ENCODE assay signal across 16 cellular contexts in the genomic region with DNA sequence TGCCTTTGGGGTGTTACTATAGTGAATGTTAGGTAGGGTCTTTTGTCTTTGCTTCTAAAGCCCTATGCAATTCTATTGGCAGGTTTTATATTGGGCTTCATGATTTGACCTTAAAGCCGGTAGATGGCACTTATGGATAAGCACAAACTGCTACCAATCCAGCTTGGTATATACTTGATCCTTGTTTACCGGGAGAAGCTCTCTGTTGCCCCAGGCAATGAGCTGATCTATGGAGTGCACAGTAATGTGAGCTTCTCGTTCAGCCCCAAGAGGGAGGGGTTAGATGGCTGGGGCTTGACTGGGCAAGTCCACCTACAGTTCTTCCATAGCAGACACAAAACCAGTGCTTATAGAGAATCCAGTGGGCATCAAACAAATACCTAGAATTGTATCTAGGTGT.
A peak's percentile ranks its signal among the peaks of the same experiment; 100 is the strongest.
DNase-seq lines count a peak whose midpoint lies in the region; ATAC-seq and TF ChIP-seq lines count a peak whose summit lies in the region.
"Had no signal": no experiment of that assay in that cellular context is flagged by ENCODE, and none has a peak within 500 bp of the region (broad histone marks: within the 10 kb centered on the region; RNA-seq: fewer than 3 reads in every experiment).

No MANE protein-coding gene starts in this region.

- DNase-seq in DMS153 (lab: John Stamatoyannopoulos, UW) (peak; percentile 57), NCI-H748 (lab: John Stamatoyannopoulos, UW; ENCODE audit: unreplicated experiment) (peak; percentile 93), fibroblast of gingiva (ENCODE audit: low read depth) (peak; percentile 4), occipital lobe (lab: John Stamatoyannopoulos, UW) (no peak)
- DNase-seq in naive thymus-derived CD4-positive, alpha-beta T cell = no peak
- no peak for DNase-seq in activated naive CD8-positive, alpha-beta T cell treated with anti-CD3 and anti-CD28 coated beads, Interleukin-2, amount 50 U/mL, for 24 hours
- DNase-seq: activated CD4-positive, alpha-beta memory T cell treated with anti-CD3 and anti-CD28 coated beads for 36 hours; activated T-cell treated with anti-CD3 and anti-CD28 coated beads, Interleukin-2, amount 50 U/mL, for 72 hours; DMS53; nephron progenitor cell; stimulated activated CD4-positive, alpha-beta T cell treated with anti-CD3 and anti-CD28 coated beads, Interleukin-12 subunit alpha, Interleukin-12 subunit beta, amount 100 ng/mL, for 4 hours; stimulated activated naive CD8-positive, alpha-beta T cell treated with anti-CD3 and anti-CD28 coated beads, Interleukin-15, Interleukin-2, amounts not matched to agents 100 U/mL and 50 U/mL, for 24 hours; uterus had no signal

- TF ChIP-seq CTCF in LNCAP (IDR thresholded peaks at IDR 0.05) = peak; percentile 45; the same call in 1 of the 2 replicates

- POLR2A ChIA-PET in naive thymus-derived CD4-positive, alpha-beta T cell (lab: Charles Lee) = no interaction called here

- H3K4me3 Mint-ChIP-seq in naive thymus-derived CD4-positive, alpha-beta T cell = no peak overlapping the region
- H3K4me3 Mint-ChIP-seq in activated naive CD8-positive, alpha-beta T cell treated with anti-CD3 and anti-CD28 coated beads, Interleukin-2, amount 50 U/mL, for 24 hours = no peak overlapping the region
- H3K4me3 Mint-ChIP-seq: activated CD4-positive, alpha-beta memory T cell treated with anti-CD3 and anti-CD28 coated beads for 36 hours; activated T-cell treated with anti-CD3 and anti-CD28 coated beads, Interleukin-2, amount 50 U/mL, for 72 hours; nephron progenitor cell had no signal

- no peak overlapping the region for H3K27ac Mint-ChIP-seq in naive thymus-derived CD4-positive, alpha-beta T cell
- H3K27ac Mint-ChIP-seq in activated naive CD8-positive, alpha-beta T cell treated with anti-CD3 and anti-CD28 coated beads, Interleukin-2, amount 50 U/mL, for 24 hours = no peak overlapping the region
- H3K27ac Mint-ChIP-seq: activated CD4-positive, alpha-beta memory T cell treated with anti-CD3 and anti-CD28 coated beads for 36 hours; activated T-cell treated with anti-CD3 and anti-CD28 coated beads, Interleukin-2, amount 50 U/mL, for 72 hours; nephron progenitor cell had no signal

- intact Hi-C loops in naive thymus-derived CD4-positive, alpha-beta T cell (cut with micrococcal nuclease) = no loop called here

- H3K36me3 ChIP-seq in naive thymus-derived CD4-positive, alpha-beta T cell (ENCODE audit: control insufficient read depth in 2 of 3, insufficient read depth in 3 of 3, low read length in 3 of 3) = no peaks in the 10 kb centered on the region
- H3K36me3 ChIP-seq: BLaER1, uterus had no signal

- no peaks in the 10 kb centered on the region for H3K27me3 ChIP-seq in naive thymus-derived CD4-positive, alpha-beta T cell (ENCODE audit: control insufficient read depth in 2 of 2, insufficient read depth in 2 of 2, low read length in 2 of 2)
- H3K27me3 ChIP-seq: uterus had no signal

- H3K36me3 Mint-ChIP-seq in naive thymus-derived CD4-positive, alpha-beta T cell = no peaks in the 10 kb centered on the region
- no peaks in the 10 kb centered on the region for H3K36me3 Mint-ChIP-seq in activated naive CD8-positive, alpha-beta T cell treated with anti-CD3 and anti-CD28 coated beads, Interleukin-2, amount 50 U/mL, for 24 hours (ENCODE audit: low read depth)
- H3K36me3 Mint-ChIP-seq: activated CD4-positive, alpha-beta memory T cell treated with anti-CD3 and anti-CD28 coated beads for 36 hours had no signal

- no peaks in the 10 kb centered on the region for H3K27me3 Mint-ChIP-seq in naive thymus-derived CD4-positive, alpha-beta T cell
- H3K27me3 Mint-ChIP-seq in activated naive CD8-positive, alpha-beta T cell treated with anti-CD3 and anti-CD28 coated beads, Interleukin-2, amount 50 U/mL, for 24 hours = no peaks in the 10 kb centered on the region
- H3K27me3 Mint-ChIP-seq: activated CD4-positive, alpha-beta memory T cell treated with anti-CD3 and anti-CD28 coated beads for 36 hours had no signal

- peaks cover 0 to 8% (median 0%) of the 10 kb centered on the region in 11 donors for H3K9me3 Mint-ChIP-seq in naive thymus-derived CD4-positive, alpha-beta T cell
- H3K9me3 Mint-ChIP-seq in activated naive CD8-positive, alpha-beta T cell treated with anti-CD3 and anti-CD28 coated beads, Interleukin-2, amount 50 U/mL, for 24 hours = no peaks in the 10 kb centered on the region
- H3K9me3 Mint-ChIP-seq: nephron progenitor cell had no signal

- H3K4me1 ChIP-seq in naive thymus-derived CD4-positive, alpha-beta T cell (ENCODE audit: control insufficient read depth in 2 of 2, insufficient read depth in 2 of 2, low read length in 2 of 2) = no peaks in the 10 kb centered on the region
- H3K4me1 ChIP-seq: BLaER1, uterus had no signal

- H3K9me3 ChIP-seq in naive thymus-derived CD4-positive, alpha-beta T cell (ENCODE audit: control insufficient read depth in 2 of 3, low read length in 3 of 3) = no peaks in the 10 kb centered on the region
- H3K9me3 ChIP-seq: BLaER1, uterus had no signal

- no peak overlapping the region for H3K27ac ChIP-seq in naive thymus-derived CD4-positive, alpha-beta T cell (ENCODE audit: low read depth, low read length)
- H3K27ac ChIP-seq: BLaER1, uterus had no signal

- no peak for ATAC-seq in GM21390 (IDR thresholded peaks at IDR 0.05; ENCODE audit: unreplicated experiment)
- no peak for ATAC-seq in naive thymus-derived CD4-positive, alpha-beta T cell
- ATAC-seq in activated naive CD8-positive, alpha-beta T cell treated with anti-CD3 and anti-CD28 coated beads, Interleukin-2, amount 50 U/mL, for 24 hours = no peak
- ATAC-seq: activated T-cell treated with anti-CD3 and anti-CD28 coated beads, Interleukin-2, amount 50 U/mL, for 72 hours; stimulated activated naive CD8-positive, alpha-beta T cell treated with anti-CD3 and anti-CD28 coated beads, Interleukin-15, Interleukin-2, amounts not matched to agents 100 U/mL and 50 U/mL, for 24 hours had no signal

- no peak overlapping the region for H3K4me3 ChIP-seq in naive thymus-derived CD4-positive, alpha-beta T cell (ENCODE audit: low read length)
- H3K4me3 ChIP-seq: BLaER1, uterus had no signal

- CTCF ChIA-PET in naive thymus-derived CD4-positive, alpha-beta T cell (lab: Charles Lee) = no interaction called here

- H3K4me1 Mint-ChIP-seq in naive thymus-derived CD4-positive, alpha-beta T cell = no peaks in the 10 kb centered on the region
- H3K4me1 Mint-ChIP-seq in activated naive CD8-positive, alpha-beta T cell treated with anti-CD3 and anti-CD28 coated beads, Interleukin-2, amount 50 U/mL, for 24 hours = no peaks in the 10 kb centered on the region
- H3K4me1 Mint-ChIP-seq: nephron progenitor cell had no signal

Comparison
In these comparisons a context has a peak if more than half of its experiments do, and no peak if none do; other contexts are left out.
1. DNase-seq: peak in DMS153 (single experiment), NCI-H748 (single experiment) and fibroblast of gingiva (single experiment); none in occipital lobe (single experiment), naive thymus-derived CD4-positive, alpha-beta T cell (0 of 9) and activated naive CD8-positive, alpha-beta T cell treated with anti-CD3 and anti-CD28 coated beads, Interleukin-2, amount 50 U/mL, for 24 hours (single experiment).